ENCODE assay signal across 9 cellular contexts in genomic region chr11:12862761-12863469, GRCh38.
DNase-seq lines count a peak whose midpoint lies in the region; ATAC-seq and TF ChIP-seq lines count a peak whose summit lies in the region.
"Had no signal": no experiment of that assay in that cellular context is flagged by ENCODE, and none has a peak within 500 bp of the region (broad histone marks: within the 10 kb centered on the region; RNA-seq: fewer than 3 reads in every experiment).

No MANE protein-coding gene starts in this region.

- H3K4me1 ChIP-seq in Peyer's patch = peaks cover 0 to 5% (median 0%) of the 10 kb centered on the region in 4 donors

- no peaks in the 10 kb centered on the region for H3K9me3 ChIP-seq in Peyer's patch

- peak overlapping the region in 3 of 4 donors; percentile 11 to 65 (median 37) for H3K27ac ChIP-seq in Peyer's patch

- TF ChIP-seq POLR2A in Peyer's patch (IDR thresholded peaks at IDR 0.05) = no peak

- no peaks in the 10 kb centered on the region for H3K27me3 ChIP-seq in Peyer's patch

- TF ChIP-seq CTCF in Peyer's patch (IDR thresholded peaks at IDR 0.05) = no peak

- H3K36me3 ChIP-seq in Peyer's patch = no peaks in the 10 kb centered on the region

- ATAC-seq in HG02970 (IDR thresholded peaks at IDR 0.05; ENCODE audit: low FRiP score, unreplicated experiment) (no peak), HG03520 (IDR thresholded peaks at IDR 0.05; ENCODE audit: unreplicated experiment) (no peak)

- DNase-seq in DMS 273 (lab: John Stamatoyannopoulos, UW; ENCODE audit: unreplicated experiment) (peak; percentile 78), Peyer's patch (no peak), globus pallidus (ENCODE audit: low spot score) (peak; percentile 51), nucleus accumbens (lab: John Stamatoyannopoulos, UW) (peak in 38 of 56 donors; percentile 8 to 73 (median 31)), T-helper 1 cell (no peak), COLO668 (lab: John Stamatoyannopoulos, UW; ENCODE audit: unreplicated experiment) (no peak)
- DNase-seq: naive B cell had no signal

- no peak overlapping the region for H3K4me3 ChIP-seq in Peyer's patch

Comparison
In these comparisons a context has a peak if more than half of its experiments do, and no peak if none do; other contexts are left out.
1. DNase-seq: peak in DMS 273 (single experiment), globus pallidus (single experiment) and nucleus accumbens (38 of 56); none in Peyer's patch (0 of 3), T-helper 1 cell (0 of 5) and COLO668 (single experiment).